ENCODE assay signal across 8 cellular contexts in the genomic region with DNA sequence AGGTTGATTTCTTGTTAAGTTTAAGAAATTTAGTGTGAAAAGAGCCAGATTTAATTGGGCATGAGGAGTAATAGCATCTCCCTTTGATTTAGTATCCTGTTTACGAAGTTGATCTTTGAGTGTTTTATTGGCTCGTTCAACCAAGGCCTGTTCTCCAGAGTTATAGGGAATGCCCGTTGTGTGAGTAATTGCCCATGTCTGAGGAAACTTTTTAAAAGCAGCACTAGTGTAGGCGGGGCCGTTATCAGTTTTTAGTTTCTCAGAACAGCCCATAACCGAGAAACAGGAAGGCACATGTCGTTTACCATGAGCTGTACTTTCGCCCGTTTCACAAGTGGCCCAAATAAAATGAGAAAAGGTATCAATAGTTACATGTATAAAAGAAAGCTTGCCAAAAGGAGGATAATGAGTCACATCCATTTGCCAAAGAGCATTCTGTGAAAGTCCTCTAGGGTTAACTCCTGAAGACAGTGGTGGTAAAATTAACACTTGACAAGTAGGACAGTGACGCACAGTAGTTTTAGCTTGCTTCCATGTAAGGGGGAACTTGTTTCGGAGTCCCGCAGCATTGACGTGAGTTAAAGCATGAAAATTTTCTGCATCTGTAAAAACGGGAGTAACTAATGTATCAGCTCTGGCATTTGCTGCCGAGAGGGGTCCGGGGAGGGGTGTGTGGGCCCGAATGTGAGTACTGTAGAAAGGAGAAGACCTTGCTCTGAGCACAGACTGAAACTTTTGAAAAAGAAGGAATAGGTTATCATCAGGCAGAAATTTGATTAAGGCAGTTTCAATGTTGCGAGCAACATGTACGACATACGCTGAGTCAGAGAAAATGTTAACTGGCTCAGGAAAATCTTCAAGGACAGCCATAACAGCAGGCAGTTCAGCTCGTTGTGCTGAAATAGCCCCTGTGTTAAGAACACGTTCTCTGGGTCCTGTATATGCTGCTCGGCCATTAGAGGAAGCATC. TPM values are rescaled to one million over a fixed set of nuclear protein-coding genes. Genes with fewer than 3 reads are reported as not detected.
DNase-seq lines count a peak whose midpoint lies in the region; ATAC-seq, FAIRE-seq and TF ChIP-seq lines count a peak whose summit lies in the region.

No MANE protein-coding gene starts in this region.

- 79% methylated on average over 23 of the region's 23 CpGs for WGBS in A549 (ENCODE audit: missing lambda C conversion rate)
- WGBS in mesenchymal stem cell, result 55% methylated on average over 23 of the region's 23 CpGs

- H3K36me3 ChIP-seq in adipocyte (ENCODE audit: control insufficient read depth, insufficient read depth, low read length, severe bottlenecking) (peaks cover 9% of the 10 kb centered on the region), mesenchymal stem cell (ENCODE audit: control insufficient read depth in 1 of 2, insufficient read depth in 2 of 2, low read depth in 1 of 2, low read length in 2 of 2) (peaks cover 14 to 33% of the 10 kb centered on the region in 2 experiments)

- CTCF ChIA-PET in A549 (lab: Yijun Ruan, JAX), result interaction anchor here (0.8 kb wide), 1 partner anchor 14 kb away, joined by 3 read pairs; no protein-coding TSS in a partner anchor

- FAIRE-seq in A549 (lab: Jason Lieb, UNC), result no peak

- H2AK5ac ChIP-seq in mesenchymal stem cell (ENCODE audit: low read length, severe bottlenecking), result no peak overlapping the region

- no peaks in the 10 kb centered on the region for H3K9me3 ChIP-seq in A549
- no peaks in the 10 kb centered on the region for H3K9me3 ChIP-seq in adipocyte (ENCODE audit: control insufficient read depth, low read length)
- H3K9me3 ChIP-seq in mesenchymal stem cell (ENCODE audit: control insufficient read depth, low read length), result no peaks in the 10 kb centered on the region

- H3K18ac ChIP-seq in mesenchymal stem cell (ENCODE audit: low read depth in 1 of 2, low read length in 2 of 2), result no peak overlapping the region

- no peak overlapping the region for H2BK120ac ChIP-seq in mesenchymal stem cell (ENCODE audit: low read depth, low read length)

- no peak overlapping the region for H3K4ac ChIP-seq in mesenchymal stem cell (ENCODE audit: low read depth in 1 of 2, low read length in 2 of 2)

- POLR2A ChIA-PET in A549 (lab: Yijun Ruan, JAX), result no interaction called here

- H3K27ac ChIP-seq in A549 (no peak overlapping the region), mesenchymal stem cell (ENCODE audit: low read length, poor library complexity, severe bottlenecking) (no peak overlapping the region)

- no peak overlapping the region for H2AFZ ChIP-seq in mesenchymal stem cell (ENCODE audit: low read depth, low read length)

- no peak overlapping the region for H3K23ac ChIP-seq in mesenchymal stem cell (ENCODE audit: low read length in 2 of 2)

- no peak for TF ChIP-seq POLR2A in A549 (IDR thresholded peaks at IDR 0.05; ENCODE audit: low read length)

- H3K4me2 ChIP-seq in A549, result no peak overlapping the region
- H3K4me2 ChIP-seq in mesenchymal stem cell (ENCODE audit: low read length, poor library complexity, severe bottlenecking), result no peak overlapping the region

- H3K9ac ChIP-seq in adipocyte (ENCODE audit: low read length) (peak overlapping the region; percentile 78), mesenchymal stem cell (ENCODE audit: low read length) (peak overlapping the region; percentile 75)

- H3K14ac ChIP-seq in mesenchymal stem cell (ENCODE audit: low read length in 2 of 2), result no peak overlapping the region

- peaks cover 2% of the 10 kb centered on the region for H3K79me1 ChIP-seq in mesenchymal stem cell (replicated peaks; ENCODE audit: low read length, poor library complexity, severe bottlenecking)

- H2BK12ac ChIP-seq in mesenchymal stem cell (ENCODE audit: low read length in 2 of 2), result no peak overlapping the region

- no peak overlapping the region for H2BK15ac ChIP-seq in mesenchymal stem cell (ENCODE audit: low read depth, poor library complexity, severe bottlenecking)

- H3K4me1 ChIP-seq in A549 (no peaks in the 10 kb centered on the region), adipocyte (ENCODE audit: control insufficient read depth, insufficient read depth, low read length) (peaks cover 12% of the 10 kb centered on the region), mesenchymal stem cell (ENCODE audit: control insufficient read depth, insufficient read depth, low read depth, low read length) (peaks cover 2% of the 10 kb centered on the region)

- no peak overlapping the region for H4K91ac ChIP-seq in mesenchymal stem cell (ENCODE audit: low read length)

- no peak for DNase-seq in A549 (ENCODE audit: low read depth in 1 of 2, low spot score in 1 of 2)
- DNase-seq in MV-4-11 (lab: John Stamatoyannopoulos, UW), result peak; percentile 71
- DNase-seq in adipocyte (ENCODE audit: low read depth), result peak; percentile 55
- DNase-seq in mesenchymal stem cell, result peak; percentile 60

- H3K27me3 ChIP-seq in adipocyte (replicated peaks; ENCODE audit: control insufficient read depth, insufficient read depth, low read length) (no peaks in the 10 kb centered on the region), mesenchymal stem cell (ENCODE audit: control insufficient read depth in 1 of 2, insufficient read depth in 1 of 2, low read length in 2 of 2) (no peaks in the 10 kb centered on the region)

- H3K4me3 ChIP-seq in A549, result no peak overlapping the region
- peak overlapping the region; percentile 61 for H3K4me3 ChIP-seq in adipocyte (ENCODE audit: low read length)
- H3K4me3 ChIP-seq in mesenchymal stem cell (ENCODE audit: insufficient read depth in 1 of 2, low read depth in 1 of 2, low read length in 2 of 2), result peak overlapping the region in 1 of 2 experiments; percentile 53

- no peak for TF ChIP-seq RAD21 in A549 (conservative IDR thresholded peaks at IDR 0.05 in 1 of 2, IDR thresholded peaks at IDR 0.05 in 1 of 2)

- no peak overlapping the region for H4K8ac ChIP-seq in mesenchymal stem cell (ENCODE audit: low read length)

- no peak overlapping the region for H2BK5ac ChIP-seq in mesenchymal stem cell (ENCODE audit: low read depth, low read length, poor library complexity, severe bottlenecking)

- no peak for TF ChIP-seq EP300 in A549 (IDR thresholded peaks at IDR 0.05)

- no peak for TF ChIP-seq CTCF in A549 (IDR thresholded peaks at IDR 0.05)

- ATAC-seq in A549 (no peak), HG03520 (IDR thresholded peaks at IDR 0.05; ENCODE audit: unreplicated experiment) (no peak), HG02623 (IDR thresholded peaks at IDR 0.05; ENCODE audit: unreplicated experiment) (no peak), GM21423 (IDR thresholded peaks at IDR 0.05; ENCODE audit: unreplicated experiment) (no peak), HG02759 (IDR thresholded peaks at IDR 0.05; ENCODE audit: unreplicated experiment) (no peak)

TF ChIP-seq in A549, 52 proteins besides CTCF, POLR2A, EP300 and RAD21:
- TF ChIP-seq HDAC2 (IDR thresholded peaks at IDR 0.05), result no peak
- TF ChIP-seq MAFK (IDR thresholded peaks at IDR 0.05; ENCODE audit: partially characterized antibody), result peak; percentile 66

RNA-seq across cellular contexts. Expression of a gene that starts 18.5 kb away (rescaled TPM):
- polyA plus RNA-seq in A549 (2011; rRNA removed), result 22.4 and 26.1 TPM in 2 replicates
- polyA plus RNA-seq in A549 (2012; cell fraction: cytosol; rRNA removed), result 36.9 and 44.4 TPM in 2 replicates
- polyA plus RNA-seq in A549 (2012; cell fraction: nucleus; rRNA removed), result 37.1 and 61.7 TPM in 2 replicates
- 22.8 to 26.3 TPM (median 22.9 TPM) in 3 replicates for polyA plus RNA-seq in A549 (2017; fragmentation: RNase III; extraction: RNeasy Plus Mini Kit Qiagen cat#74134 plus additional on column Dnase treatment)
- 15.5 and 22.7 TPM in 2 replicates for polyA minus RNA-seq in A549 (2011; rRNA and poly(A)+ RNA removed)
- polyA plus RNA-seq in mesenchymal stem cell (2013, experiment 1 of 2), result 29.8 TPM
- 29.1 TPM for polyA plus RNA-seq in mesenchymal stem cell (2013, experiment 2 of 2)

RNA-seq across cellular contexts. Expression of a gene that starts 56.2 kb away (rescaled TPM):
- polyA plus RNA-seq in A549 (2011; rRNA removed) (1.00 and 1.1 TPM in 2 replicates), A549 (2017; fragmentation: RNase III; extraction: RNeasy Plus Mini Kit Qiagen cat#74134 plus additional on column Dnase treatment) (0.62 to 1.3 TPM (median 1.2 TPM) in 3 replicates)
- polyA plus RNA-seq in A549 (2012; cell fraction: cytosol; rRNA removed), result 1.7 and 2.4 TPM in 2 replicates
- 3.4 and 3.5 TPM in 2 replicates for polyA plus RNA-seq in A549 (2012; cell fraction: nucleus; rRNA removed)
- polyA minus RNA-seq in A549 (2011; rRNA and poly(A)+ RNA removed), result 0.15 and 0.54 TPM in 2 replicates
- 0.52 TPM for polyA plus RNA-seq in mesenchymal stem cell (2013, experiment 1 of 2)
- 0.68 TPM for polyA plus RNA-seq in mesenchymal stem cell (2013, experiment 2 of 2)

Comparison
In these comparisons a context has a peak if more than half of its experiments do, and no peak if none do; other contexts are left out.
1. DNase-seq: peak in MV-4-11 (single experiment), adipocyte (single experiment) and mesenchymal stem cell (single experiment); none in A549 (0 of 2).